Comparison of ENCODE assay signal across 20 cellular contexts in the genomic region with DNA sequence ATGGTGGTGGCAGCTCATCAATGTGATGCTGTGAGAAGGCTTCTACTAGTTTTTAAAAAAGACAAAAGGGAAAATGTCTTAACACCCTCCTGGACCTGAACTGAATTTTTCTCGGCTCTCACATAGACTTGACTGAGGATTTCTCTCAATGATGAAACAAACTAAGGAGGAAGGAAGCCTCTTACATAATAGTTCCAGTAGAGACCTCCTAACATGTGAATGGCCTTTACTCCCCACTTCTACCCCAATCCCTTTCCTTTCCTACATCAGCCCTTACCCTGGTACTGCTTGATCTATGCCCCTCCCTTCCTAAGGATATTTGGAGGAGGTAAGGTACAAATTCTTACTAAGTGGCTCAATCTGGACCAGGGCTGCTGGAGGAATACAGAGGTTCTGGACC.
"Had no signal": no experiment of that assay in that cellular context is flagged by ENCODE, and none has a peak within 500 bp of the region (broad histone marks: within the 10 kb centered on the region; RNA-seq: fewer than 3 reads in every experiment).

No MANE protein-coding gene starts in this region.

- DNase-seq: activated CD4-positive, alpha-beta T cell treated with anti-CD3 and anti-CD28 coated beads for 1 hour; activated CD8-positive, alpha-beta memory T cell treated with anti-CD3 and anti-CD28 coated beads for 24 hours; activated CD8-positive, alpha-beta memory T cell treated with anti-CD3 and anti-CD28 coated beads, Interleukin-2, amount 50 U/mL, for 48 hours; activated gamma-delta T cell; activated T-cell treated with anti-CD3 and anti-CD28 coated beads, Interleukin-2, amount 50 U/mL, for 72 hours; colonic mucosa; foreskin keratinocyte; hippocampal formation; midbrain; nucleus accumbens; stimulated activated CD4-positive, alpha-beta T cell treated with anti-CD3 and anti-CD28 coated beads, Interleukin-12 subunit alpha, Interleukin-12 subunit beta, amount 100 ng/mL, for 4 hours; stimulated activated CD4-positive, alpha-beta T cell treated with anti-CD3 and anti-CD28 coated beads, Interleukin-2, amount 100 ng/mL, for 24 hours; stimulated activated naive CD8-positive, alpha-beta T cell treated with anti-CD3 and anti-CD28 coated beads, Interleukin-15, Interleukin-2, amounts not matched to agents 100 U/mL and 50 U/mL, for 24 hours; substantia nigra; tibial artery; WERI-Rb-1 had no signal

- H3K4me1 Mint-ChIP-seq: activated naive CD4-positive, alpha-beta T cell treated with anti-CD3 and anti-CD28 coated beads, Interleukin-2, amount 50 U/mL, for 24 hours; central memory CD8-positive, alpha-beta T cell had no signal

- H3K36me3 Mint-ChIP-seq: activated naive CD4-positive, alpha-beta T cell treated with anti-CD3 and anti-CD28 coated beads, Interleukin-2, amount 50 U/mL, for 24 hours had no signal

- H3K27ac Mint-ChIP-seq: activated naive CD4-positive, alpha-beta T cell treated with anti-CD3 and anti-CD28 coated beads, Interleukin-2, amount 50 U/mL, for 24 hours; activated T-cell treated with anti-CD3 and anti-CD28 coated beads, Interleukin-2, amount 50 U/mL, for 72 hours; nephron had no signal

- H3K27me3 ChIP-seq: ascending aorta, colonic mucosa, tibial artery had no signal

- H3K4me1 ChIP-seq: ascending aorta, colonic mucosa, tibial artery had no signal

- H3K36me3 ChIP-seq: ascending aorta, colonic mucosa, tibial artery, WERI-Rb-1 had no signal

- ATAC-seq: activated T-cell treated with anti-CD3 and anti-CD28 coated beads, Interleukin-2, amount 50 U/mL, for 72 hours; foreskin keratinocyte; stimulated activated naive CD8-positive, alpha-beta T cell treated with anti-CD3 and anti-CD28 coated beads, Interleukin-15, Interleukin-2, amounts not matched to agents 100 U/mL and 50 U/mL, for 24 hours had no signal

- H3K4me3 ChIP-seq: ascending aorta, colonic mucosa, tibial artery had no signal

- H3K27me3 Mint-ChIP-seq: activated naive CD4-positive, alpha-beta T cell treated with anti-CD3 and anti-CD28 coated beads, Interleukin-2, amount 50 U/mL, for 24 hours; central memory CD8-positive, alpha-beta T cell had no signal

- H3K9me3 Mint-ChIP-seq: activated naive CD4-positive, alpha-beta T cell treated with anti-CD3 and anti-CD28 coated beads, Interleukin-2, amount 50 U/mL, for 24 hours; activated T-cell treated with anti-CD3 and anti-CD28 coated beads, Interleukin-2, amount 50 U/mL, for 72 hours; central memory CD8-positive, alpha-beta T cell; nephron had no signal

- H3K4me3 Mint-ChIP-seq: activated naive CD4-positive, alpha-beta T cell treated with anti-CD3 and anti-CD28 coated beads, Interleukin-2, amount 50 U/mL, for 24 hours; activated T-cell treated with anti-CD3 and anti-CD28 coated beads, Interleukin-2, amount 50 U/mL, for 72 hours; central memory CD8-positive, alpha-beta T cell; nephron had no signal

- H3K9me3 ChIP-seq: ascending aorta, colonic mucosa, tibial artery had no signal

- H3K27ac ChIP-seq: ascending aorta, colonic mucosa, foreskin keratinocyte, tibial artery, WERI-Rb-1 had no signal
